In genomic region chr12:6278439-6279255, GRCh38 we compare ENCODE assay signal across 8 cellular contexts. TPM values are rescaled to one million over a fixed set of nuclear protein-coding genes. Genes with fewer than 3 reads are reported as not detected.
DNase-seq lines count a peak whose midpoint lies in the region; ATAC-seq, FAIRE-seq and TF ChIP-seq lines count a peak whose summit lies in the region.

No MANE protein-coding gene starts in this region.

- TF ChIP-seq POLR2A in A549 (IDR thresholded peaks at IDR 0.05; ENCODE audit: low read length): peak; percentile 45

- H3K27ac ChIP-seq in A549: peak overlapping the region; percentile 97

- FAIRE-seq in A549 (lab: Jason Lieb, UNC): no peak

- POLR2A ChIA-PET in A549 (lab: Yijun Ruan, JAX): interaction anchor here (0.7 to 2.4 kb wide), 6 partner anchors 78 to 211 kb away, joined by 3 to 9 read pairs (median 6); partner anchors contain the start of genes CD9 and VAMP1

- DNase-seq in A549 (ENCODE audit: low read depth in 1 of 2, low spot score in 1 of 2) (peak; percentile 71 to 88), NCI-H446 treated with DMSO at 0.1 percent for 48 hours (lab: John Stamatoyannopoulos, UW) (peak; percentile 73), medulla oblongata (ENCODE audit: extremely low spot score) (peak; percentile 84)
- DNase-seq in activated CD8-positive, alpha-beta memory T cell treated with anti-CD3 and anti-CD28 coated beads for 1 hour (ENCODE audit: extremely low read depth in 1 of 2, low read depth in 1 of 2): peak; percentile 54 to 72
- DNase-seq in effector CD8-positive, alpha-beta T cell (lab: John Stamatoyannopoulos, UW): peak; percentile 71
- DNase-seq in stimulated activated CD4-positive, alpha-beta T cell treated with anti-CD3 and anti-CD28 coated beads, TNF-alpha, amount 100 ng/mL, for 4 hours (ENCODE audit: low read depth in 3 of 3): peak; percentile 62 to 74 (median 70)

- peaks cover 40% of the 10 kb centered on the region for H3K4me1 ChIP-seq in A549

- TF ChIP-seq RAD21 in A549 (conservative IDR thresholded peaks at IDR 0.05 in 1 of 2, IDR thresholded peaks at IDR 0.05 in 1 of 2): peak; percentile 63 to 95

- H3K4me3 ChIP-seq in A549: peak overlapping the region; percentile 50

- H3K9me3 ChIP-seq in A549: no peaks in the 10 kb centered on the region

- ATAC-seq in A549 (peak; percentile 81 to 87), GM18498 (IDR thresholded peaks at IDR 0.05; ENCODE audit: unreplicated experiment) (peak; percentile 72), HG03039 (IDR thresholded peaks at IDR 0.05; ENCODE audit: unreplicated experiment) (peak; percentile 73)

- 22% methylated on average over 48 of the region's 88 CpGs for WGBS in A549 (ENCODE audit: missing lambda C conversion rate)

- H3K4me2 ChIP-seq in A549: peak overlapping the region; percentile 92

- no peak; a peak in 1 of 5 replicates for TF ChIP-seq EP300 in A549 (IDR thresholded peaks at IDR 0.05)

- CTCF ChIA-PET in A549 (lab: Yijun Ruan, JAX): interaction anchor here (0.6 to 10.2 kb wide), 58 partner anchors 9 to 318 kb away, joined by 3 to 529 read pairs (median 4); partner anchors contain the start of gene CD9

- peak; percentile 94 for TF ChIP-seq CTCF in A549 (IDR thresholded peaks at IDR 0.05)

TF ChIP-seq in A549, 52 proteins besides CTCF, POLR2A, EP300 and RAD21:
- TF ChIP-seq RARB (CRISPR knock-in tag; IDR thresholded peaks at IDR 0.05) (no peak), PHF8 (IDR thresholded peaks at IDR 0.05; ENCODE audit: borderline replicate concordance, low read depth) (peak; percentile 72; the same call in 1 of the 2 replicates), MAX (IDR thresholded peaks at IDR 0.05) (peak; percentile 55), MAZ (IDR thresholded peaks at IDR 0.05; ENCODE audit: borderline replicate concordance, low read depth, low read length) (peak; percentile 64; the same call in 1 of the 2 replicates), REST (IDR thresholded peaks at IDR 0.05) (no peak), E2F6 (IDR thresholded peaks at IDR 0.05; ENCODE audit: borderline replicate concordance, low read depth) (0 out of 2 replicates have a peak, but pooled peaks have one; percentile 32), NPAS2 (CRISPR knock-in tag; IDR thresholded peaks at IDR 0.05; ENCODE audit: borderline replicate concordance) (no peak), EHMT2 (IDR thresholded peaks at IDR 0.05; ENCODE audit: low read depth) (no peak), SMC3 (IDR thresholded peaks at IDR 0.05) (peak; percentile 95), ZNF302 (CRISPR knock-in tag; IDR thresholded peaks at IDR 0.05) (no peak), JUNB (IDR thresholded peaks at IDR 0.05) (peak; percentile 88), NR3C1 (IDR thresholded peaks at IDR 0.05) (no peak), MAFK (IDR thresholded peaks at IDR 0.05; ENCODE audit: partially characterized antibody) (peak; percentile 10), BCL3 (IDR thresholded peaks at IDR 0.05) (peak; percentile 64; the same call in 1 of the 3 replicates), TFCP2L1 (CRISPR knock-in tag; IDR thresholded peaks at IDR 0.05) (0 out of 2 replicates have a peak, but pooled peaks have one; percentile 61), FOXS1 (CRISPR knock-in tag; IDR thresholded peaks at IDR 0.05) (no peak), HDAC2 (IDR thresholded peaks at IDR 0.05) (no peak), JUN (IDR thresholded peaks at IDR 0.05) (peak; percentile 62 to 89; a peak in 4 of 5 replicates), FOSL2 (IDR thresholded peaks at IDR 0.05) (peak; percentile 97), FOSL2 (CRISPR knock-in tag; IDR thresholded peaks at IDR 0.05) (peak; percentile 100), CBX8 (IDR thresholded peaks at IDR 0.05) (no peak)

RNA-seq across cellular contexts. Expression of gene PLEKHG6, which starts 31.8 kb away (rescaled TPM):
- polyA plus RNA-seq in A549 (2011; rRNA removed) (0.25 and 0.31 TPM in 2 replicates), A549 (2017; fragmentation: RNase III; extraction: RNeasy Plus Mini Kit Qiagen cat#74134 plus additional on column Dnase treatment) (0.15 to 0.29 TPM (median 0.16 TPM) in 3 replicates)
- polyA plus RNA-seq in A549 (2012; cell fraction: cytosol; rRNA removed): 0.26 and 0.70 TPM in 2 replicates
- polyA plus RNA-seq in A549 (2012; cell fraction: nucleus; rRNA removed): 0.26 and 0.33 TPM in 2 replicates
- 0.41 and 0.88 TPM in 2 replicates for polyA minus RNA-seq in A549 (2011; rRNA and poly(A)+ RNA removed)

Comparison
In these comparisons a context has a peak if more than half of its experiments do, and no peak if none do; other contexts are left out.
1. Peak in every context shown above with its lines: DNase-seq, ATAC-seq, H3K4me3 ChIP-seq and H3K27ac ChIP-seq.